In the genomic region with DNA sequence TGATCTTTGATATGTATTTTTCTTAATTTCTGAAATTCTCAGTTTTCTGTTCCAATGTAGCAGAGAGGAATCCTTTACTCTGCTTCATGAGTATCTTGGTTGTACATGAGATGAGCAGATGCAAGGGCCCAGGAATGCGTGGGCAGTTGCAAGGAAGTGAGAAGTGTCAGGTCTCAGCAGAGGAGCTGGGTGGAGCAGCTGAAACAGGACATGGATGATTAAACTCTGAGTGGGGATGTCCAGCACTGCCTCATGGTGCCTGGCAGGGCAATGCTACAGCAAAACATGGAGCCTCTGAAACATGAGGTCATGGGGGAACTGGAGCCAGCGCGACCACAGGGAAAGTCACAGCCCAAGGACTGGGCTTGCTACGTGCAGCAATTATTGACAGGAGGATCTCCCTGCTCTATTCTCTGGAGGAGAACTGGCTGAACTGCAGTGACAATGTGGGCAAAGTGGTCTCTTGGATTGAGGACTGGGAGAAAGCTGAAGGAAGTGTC, we compare ENCODE assay signal across 8 cellular contexts. TPM values are rescaled to one million over a fixed set of nuclear protein-coding genes. Genes with fewer than 3 reads are reported as not detected.
A peak's percentile ranks its signal among the peaks of the same experiment; 100 is the strongest.
DNase-seq lines count a peak whose midpoint lies in the region; ATAC-seq and TF ChIP-seq lines count a peak whose summit lies in the region.

No MANE protein-coding gene starts in this region.

- POLR2A ChIA-PET in activated CD4-positive, alpha-beta T cell treated with anti-CD3 and anti-CD28 coated beads, Interleukin-2, amount 10 ng/mL, durations not matched to agents 7 days and 5 days (lab: Charles Lee): no interaction called here

- no peak for TF ChIP-seq CTCF in fibroblast of villous mesenchyme (IDR thresholded peaks at IDR 0.05; ENCODE audit: insufficient read depth, low read depth, low read length)

- peaks cover 9% of the 10 kb centered on the region for H3K4me1 Mint-ChIP-seq in activated CD4-positive, alpha-beta T cell treated with anti-CD3 and anti-CD28 coated beads, Interleukin-2, amount 10 ng/mL, durations not matched to agents 7 days and 5 days

- DNase-seq in activated CD4-positive, alpha-beta T cell treated with anti-CD3 and anti-CD28 coated beads for 48 hours: peak; percentile 57
- no peak for DNase-seq in activated CD4-positive, alpha-beta T cell treated with anti-CD3 and anti-CD28 coated beads, Interleukin-2, amount 10 ng/mL, durations not matched to agents 7 days and 5 days
- peak; percentile 62 for DNase-seq in fibroblast of villous mesenchyme (ENCODE audit: low read depth)
- DNase-seq in stimulated activated CD4-positive, alpha-beta T cell treated with anti-CD3 and anti-CD28 coated beads, Interleukin-4, amount 100 ng/mL, for 1 hour: peak; percentile 13
- no peak for DNase-seq in NCI-H2081 treated with DMSO at 0.1 percent for 48 hours (lab: John Stamatoyannopoulos, UW)
- DNase-seq in COR-L47 (lab: John Stamatoyannopoulos, UW): no peak

- no peak overlapping the region for H3K4me3 ChIP-seq in fibroblast of villous mesenchyme (ENCODE audit: low read depth, low read length)

- no peak overlapping the region for H3K4me3 Mint-ChIP-seq in activated CD4-positive, alpha-beta T cell treated with anti-CD3 and anti-CD28 coated beads, Interleukin-2, amount 10 ng/mL, durations not matched to agents 7 days and 5 days

- H3K27me3 Mint-ChIP-seq in activated CD4-positive, alpha-beta T cell treated with anti-CD3 and anti-CD28 coated beads, Interleukin-2, amount 10 ng/mL, durations not matched to agents 7 days and 5 days: peaks cover 7% of the 10 kb centered on the region

- CTCF ChIA-PET in activated CD4-positive, alpha-beta T cell treated with anti-CD3 and anti-CD28 coated beads, Interleukin-2, amount 10 ng/mL, durations not matched to agents 7 days and 5 days (lab: Charles Lee): interaction anchor here (0.9 kb wide), 1 partner anchor 21 kb away, joined by 3 read pairs; no protein-coding TSS in a partner anchor

- H3K9me3 Mint-ChIP-seq in activated CD4-positive, alpha-beta T cell treated with anti-CD3 and anti-CD28 coated beads, Interleukin-2, amount 10 ng/mL, durations not matched to agents 7 days and 5 days: no peaks in the 10 kb centered on the region

- H3K36me3 Mint-ChIP-seq in activated CD4-positive, alpha-beta T cell treated with anti-CD3 and anti-CD28 coated beads, Interleukin-2, amount 10 ng/mL, durations not matched to agents 7 days and 5 days (ENCODE audit: low read depth): no peaks in the 10 kb centered on the region

- peak; percentile 88 for ATAC-seq in HG02623 (IDR thresholded peaks at IDR 0.05; ENCODE audit: unreplicated experiment)

- no peak overlapping the region for H3K27ac Mint-ChIP-seq in activated CD4-positive, alpha-beta T cell treated with anti-CD3 and anti-CD28 coated beads, Interleukin-2, amount 10 ng/mL, durations not matched to agents 7 days and 5 days

TF ChIP-seq in PFSK-1, 5 proteins besides CTCF, POLR2A, EP300 and RAD21:
- TF ChIP-seq FOXP2 (optimal IDR thresholded peaks at IDR 0.05; ENCODE audit: borderline replicate concordance, extremely low read depth, extremely low read length, insufficient read depth) (peak; percentile 50), SIN3A (IDR thresholded peaks at IDR 0.05; ENCODE audit: borderline replicate concordance, insufficient read depth, low read length) (0 out of 2 replicates have a peak, but pooled peaks have one; percentile 79), POLR2AphosphoS5 (IDR thresholded peaks at IDR 0.05; ENCODE audit: low read depth, low read length) (no peak), REST (IDR thresholded peaks at IDR 0.05; ENCODE audit: insufficient read depth in 1 of 2, low read depth in 2 of 2, low read length in 2 of 2) (peak in 1 of 2 experiments; percentile 67; a peak in 2 of 4 replicates), TAF1 (IDR thresholded peaks at IDR 0.05; ENCODE audit: borderline replicate concordance, insufficient read depth, low read length) (no peak)
TF ChIP-seq in PFSK-1: peak in this region for 3.

RNA-seq across cellular contexts. Expression of gene COLGALT2, which starts 48.4 kb away (rescaled TPM):
- total RNA-seq in activated CD4-positive, alpha-beta T cell treated with anti-CD3 and anti-CD28 coated beads, Interleukin-2, amount 10 ng/mL, durations not matched to agents 7 days and 5 days: under 1 TPM; 0.35 to 0.37 TPM
- polyA plus RNA-seq in PFSK-1 (2012; ENCODE audit: insufficient read length, low read depth): 9.0 TPM
- total RNA-seq in fibroblast of villous mesenchyme: 0.64 and 0.86 TPM in 2 replicates

Comparison
In these comparisons a context has a peak if more than half of its experiments do, and no peak if none do; other contexts are left out.
1. DNase-seq: peak in activated CD4-positive, alpha-beta T cell treated with anti-CD3 and anti-CD28 coated beads for 48 hours (single experiment), fibroblast of villous mesenchyme (single experiment) and stimulated activated CD4-positive, alpha-beta T cell treated with anti-CD3 and anti-CD28 coated beads, Interleukin-4, amount 100 ng/mL, for 1 hour (single experiment); none in activated CD4-positive, alpha-beta T cell treated with anti-CD3 and anti-CD28 coated beads, Interleukin-2, amount 10 ng/mL, durations not matched to agents 7 days and 5 days (single experiment), NCI-H2081 treated with DMSO at 0.1 percent for 48 hours (single experiment) and COR-L47 (single experiment).